In the genomic region with DNA sequence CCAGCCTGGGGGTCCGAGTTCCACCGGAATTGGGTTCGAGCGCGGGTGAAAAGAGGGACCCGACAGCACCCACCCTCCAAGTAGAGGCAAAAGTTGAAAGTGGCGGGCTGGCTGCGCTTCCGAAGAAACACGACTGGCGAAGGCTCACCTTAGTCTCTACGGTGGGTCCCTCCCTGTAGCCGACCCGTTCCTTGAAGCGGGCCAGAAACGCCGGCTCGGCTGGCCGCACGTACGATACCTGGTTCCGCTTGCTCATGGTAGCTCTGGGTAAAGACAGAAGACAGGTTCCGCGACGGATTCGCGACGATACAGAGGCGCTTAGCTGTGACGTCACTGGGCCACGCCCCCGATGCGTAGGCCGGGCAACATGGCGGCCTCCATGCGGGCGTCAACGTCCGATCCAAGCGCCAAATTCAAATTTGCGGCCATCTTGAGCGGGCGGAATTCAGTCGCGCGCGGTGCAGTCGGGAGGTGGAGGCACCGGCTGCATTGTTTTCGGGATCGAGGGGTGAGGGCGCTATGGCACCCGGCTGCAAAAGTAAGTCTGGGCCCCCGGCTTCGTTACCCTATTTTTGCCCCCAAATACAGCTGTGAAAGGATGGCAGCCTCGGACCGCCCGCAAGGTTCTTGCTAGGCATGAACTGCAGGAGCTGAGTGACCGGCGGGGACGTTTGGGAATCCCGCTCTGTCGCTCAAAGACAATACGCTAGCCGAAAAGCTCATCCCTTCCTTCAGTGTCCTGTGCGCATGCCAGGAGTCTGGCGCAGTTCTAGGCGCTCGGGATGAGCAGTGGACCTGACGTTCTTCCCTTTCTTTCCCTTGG, we compare ENCODE assay signal across 8 cellular contexts. TPM values are rescaled to one million over a fixed set of nuclear protein-coding genes. Genes with fewer than 3 reads are reported as not detected.
DNase-seq lines count a peak whose midpoint lies in the region; ATAC-seq and TF ChIP-seq lines count a peak whose summit lies in the region.

TSS of gene KIAA1143 (minus strand) at position 273 of the 823 bp plus-strand sequence. CDS start at position 256, 17 bp downstream.
A gene with protein sequence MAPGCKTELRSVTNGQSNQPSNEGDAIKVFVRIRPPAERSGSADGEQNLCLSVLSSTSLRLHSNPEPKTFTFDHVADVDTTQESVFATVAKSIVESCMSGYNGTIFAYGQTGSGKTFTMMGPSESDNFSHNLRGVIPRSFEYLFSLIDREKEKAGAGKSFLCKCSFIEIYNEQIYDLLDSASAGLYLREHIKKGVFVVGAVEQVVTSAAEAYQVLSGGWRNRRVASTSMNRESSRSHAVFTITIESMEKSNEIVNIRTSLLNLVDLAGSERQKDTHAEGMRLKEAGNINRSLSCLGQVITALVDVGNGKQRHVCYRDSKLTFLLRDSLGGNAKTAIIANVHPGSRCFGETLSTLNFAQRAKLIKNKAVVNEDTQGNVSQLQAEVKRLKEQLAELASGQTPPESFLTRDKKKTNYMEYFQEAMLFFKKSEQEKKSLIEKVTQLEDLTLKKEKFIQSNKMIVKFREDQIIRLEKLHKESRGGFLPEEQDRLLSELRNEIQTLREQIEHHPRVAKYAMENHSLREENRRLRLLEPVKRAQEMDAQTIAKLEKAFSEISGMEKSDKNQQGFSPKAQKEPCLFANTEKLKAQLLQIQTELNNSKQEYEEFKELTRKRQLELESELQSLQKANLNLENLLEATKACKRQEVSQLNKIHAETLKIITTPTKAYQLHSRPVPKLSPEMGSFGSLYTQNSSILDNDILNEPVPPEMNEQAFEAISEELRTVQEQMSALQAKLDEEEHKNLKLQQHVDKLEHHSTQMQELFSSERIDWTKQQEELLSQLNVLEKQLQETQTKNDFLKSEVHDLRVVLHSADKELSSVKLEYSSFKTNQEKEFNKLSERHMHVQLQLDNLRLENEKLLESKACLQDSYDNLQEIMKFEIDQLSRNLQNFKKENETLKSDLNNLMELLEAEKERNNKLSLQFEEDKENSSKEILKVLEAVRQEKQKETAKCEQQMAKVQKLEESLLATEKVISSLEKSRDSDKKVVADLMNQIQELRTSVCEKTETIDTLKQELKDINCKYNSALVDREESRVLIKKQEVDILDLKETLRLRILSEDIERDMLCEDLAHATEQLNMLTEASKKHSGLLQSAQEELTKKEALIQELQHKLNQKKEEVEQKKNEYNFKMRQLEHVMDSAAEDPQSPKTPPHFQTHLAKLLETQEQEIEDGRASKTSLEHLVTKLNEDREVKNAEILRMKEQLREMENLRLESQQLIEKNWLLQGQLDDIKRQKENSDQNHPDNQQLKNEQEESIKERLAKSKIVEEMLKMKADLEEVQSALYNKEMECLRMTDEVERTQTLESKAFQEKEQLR (N-terminal part only) (plus strand): TSS at position 448 of the 823 bp plus-strand sequence. CDS start 72 bp downstream, at position 520.

- DNase-seq in NCI-H187 (lab: John Stamatoyannopoulos, UW) = peak; percentile 84 to 85
- peak; percentile 89 to 99 (median 95) for DNase-seq in T-helper 2 cell
- DNase-seq in ascending aorta (ENCODE audit: low spot score in 2 of 2) = peak; percentile 81 to 97
- peak; percentile 98 to 99 (median 99) for DNase-seq in right cardiac atrium
- peak; percentile 94 for DNase-seq in putamen (ENCODE audit: low spot score)

- 1% methylated on average over 70 of the region's 70 CpGs for WGBS in right cardiac atrium

- H3K4me3 ChIP-seq in ascending aorta (peak within 1 kb of the TSS; percentile 59 to 87), right cardiac atrium (ENCODE audit: low read length) (peak within 1 kb of the TSS; percentile 90)

- intact Hi-C loops in ascending aorta (cut with DNase I) = loop anchor here (1.0 to 5.0 kb wide), 5 partner anchors 33 to 424 kb away; partner anchors contain the start of genes EXOSC7, TCAIM, TMEM42 and ZDHHC3
- intact Hi-C loops in right cardiac atrium (cut with DNase I) = loop anchor here in 1 of 4 donors (10.0 kb wide), 1 partner anchor 103 kb away; the partner anchor contains the start of gene TMEM42

- H3K36me3 ChIP-seq in ascending aorta = peaks cover 0 to 7% of the 10 kb centered on the region in 2 donors

- peak; percentile 88 for ATAC-seq in GM18498 (IDR thresholded peaks at IDR 0.05; ENCODE audit: unreplicated experiment)
- ATAC-seq in HG02943 (IDR thresholded peaks at IDR 0.05; ENCODE audit: low read depth, unreplicated experiment) = peak; percentile 93
- peak; percentile 100 for ATAC-seq in right cardiac atrium
- no peak for ATAC-seq in GM18519 (IDR thresholded peaks at IDR 0.05; ENCODE audit: low FRiP score, unreplicated experiment)

- peaks cover 0 to 5% of the 10 kb centered on the region in 2 donors for H3K4me1 ChIP-seq in ascending aorta
- H3K4me1 ChIP-seq in right cardiac atrium (ENCODE audit: control insufficient read depth, insufficient read depth, low read length) = no peaks in the 10 kb centered on the region

- H3K27me3 ChIP-seq in ascending aorta (no peaks in the 10 kb centered on the region), right cardiac atrium (ENCODE audit: control insufficient read depth, insufficient read depth) (no peaks in the 10 kb centered on the region)

- no peak for TF ChIP-seq CTCF in ascending aorta (IDR thresholded peaks at IDR 0.05)

- H3K27ac ChIP-seq in ascending aorta = peak within 1 kb of the TSS; percentile 7 to 56
- H3K27ac ChIP-seq in right cardiac atrium (ENCODE audit: low read length) = peak within 1 kb of the TSS; percentile 15

- H3K9me3 ChIP-seq in ascending aorta (no peaks in the 10 kb centered on the region), right cardiac atrium (ENCODE audit: control insufficient read depth, low read length) (no peaks in the 10 kb centered on the region)

RNA-seq across cellular contexts. Expression of gene KIAA1143, which starts in this region (rescaled TPM):
- total RNA-seq in ascending aorta (12.0 TPM), right cardiac atrium (10 to 100 TPM; 26.9 to 31.6 (median 28.8) TPM)
- polyA plus RNA-seq in right cardiac atrium = 17.2 TPM

RNA-seq across cellular contexts. Expression of the second gene that starts in this region (rescaled TPM):
- total RNA-seq in ascending aorta = 0.64 TPM
- 1 to 10 TPM in 2 of 4 donors, under 1 TPM in 2; 0.25 to 1.3 (median 0.71) TPM for total RNA-seq in right cardiac atrium
- 0.29 TPM for polyA plus RNA-seq in right cardiac atrium
